8 cellular contexts compared by ENCODE assay signal in genomic region chr12:13195848-13196301, GRCh38. TPM values are rescaled to one million over a fixed set of nuclear protein-coding genes. Genes with fewer than 3 reads are reported as not detected.
DNase-seq lines count a peak whose midpoint lies in the region; ATAC-seq and TF ChIP-seq lines count a peak whose summit lies in the region.

No MANE protein-coding gene starts in this region.

- TF ChIP-seq EP300 in suprapubic skin (IDR thresholded peaks at IDR 0.05), result no peak

- peak overlapping the region; percentile 76 for H3K4me3 ChIP-seq in suprapubic skin

- WGBS in suprapubic skin, result 45% methylated on average over 2 of the region's 2 CpGs

- TF ChIP-seq CTCF in suprapubic skin (IDR thresholded peaks at IDR 0.05), result no peak

- DNase-seq in amniotic epithelial cell (ENCODE audit: low read depth) (peak; percentile 65), suprapubic skin (ENCODE audit: low spot score in 2 of 2) (no peak), HK-2 (ENCODE audit: unreplicated experiment) (no peak), NCI-H510A treated with DMSO at 0.1 percent for 48 hours (lab: John Stamatoyannopoulos, UW) (no peak)
- no peak for DNase-seq in activated CD4-positive, alpha-beta T cell treated with anti-CD3 and anti-CD28 coated beads for 48 hours

- peaks cover 60% of the 10 kb centered on the region for H3K4me1 ChIP-seq in suprapubic skin

- peak; percentile 6 for ATAC-seq in HG02870 (IDR thresholded peaks at IDR 0.05; ENCODE audit: unreplicated experiment)
- no peak for ATAC-seq in GM21619 (IDR thresholded peaks at IDR 0.05; ENCODE audit: unreplicated experiment)

- H3K27ac ChIP-seq in layer of hippocampus (ENCODE audit: low read depth, low read length) (peak overlapping the region; percentile 42), suprapubic skin (peak overlapping the region; percentile 97)

- H3K27me3 ChIP-seq in layer of hippocampus (ENCODE audit: control insufficient read depth, insufficient read depth, low read length), result no peaks in the 10 kb centered on the region
- H3K27me3 ChIP-seq in suprapubic skin, result no peaks in the 10 kb centered on the region

- no peaks in the 10 kb centered on the region for H3K9me3 ChIP-seq in suprapubic skin

- TF ChIP-seq POLR2A in suprapubic skin (IDR thresholded peaks at IDR 0.05), result no peak

- no peaks in the 10 kb centered on the region for H3K36me3 ChIP-seq in suprapubic skin

RNA-seq across cellular contexts. Expression of gene EMP1, which starts 0.7 kb away (rescaled TPM):
- total RNA-seq in suprapubic skin, result 1,000 to 10,000 TPM in 2 of 4 donors, 100 to 1,000 TPM in 2; 569 to 2,226 (median 1,259) TPM
